ENCODE assay signal across 8 cellular contexts in genomic region chr11:45293566-45294192, GRCh38. TPM values are rescaled to one million over a fixed set of nuclear protein-coding genes. Genes with fewer than 3 reads are reported as not detected.
A peak's percentile ranks its signal among the peaks of the same experiment; 100 is the strongest.
DNase-seq lines count a peak whose midpoint lies in the region; ATAC-seq and TF ChIP-seq lines count a peak whose summit lies in the region.
"Not testable (repeated sequence)": the region's sequence is repeated elsewhere in the genome, so short reads cannot be mapped to it uniquely, and the experiment has no call there.

No MANE protein-coding gene starts in this region.

- H3K4me1 Mint-ChIP-seq in brain, result peaks cover 21% of the 10 kb centered on the region
- H3K4me1 Mint-ChIP-seq in progenitor cell of endocrine pancreas (ENCODE audit: low read depth), result not testable (repeated sequence)

- H3K9me3 Mint-ChIP-seq in brain; progenitor cell of endocrine pancreas (ENCODE audit: low read depth): not testable (repeated sequence)

- not testable (repeated sequence) for H3K36me3 Mint-ChIP-seq in brain; progenitor cell of endocrine pancreas (ENCODE audit: insufficient read depth)

- TF ChIP-seq CTCF in brain (conservative IDR thresholded peaks at IDR 0.05) (peak; percentile 79 to 80), progenitor cell of endocrine pancreas (IDR thresholded peaks at IDR 0.05; ENCODE audit: unreplicated experiment) (peak; percentile 63), tibial artery (IDR thresholded peaks at IDR 0.05) (peak; percentile 52 to 63)

- H3K36me3 ChIP-seq in tibial artery, result not testable (repeated sequence)

- peaks cover 0 to 30% of the 10 kb centered on the region in 2 donors for H3K27me3 ChIP-seq in tibial artery

- peaks cover 50% of the 10 kb centered on the region for H3K27me3 Mint-ChIP-seq in brain
- peaks cover 22% of the 10 kb centered on the region for H3K27me3 Mint-ChIP-seq in progenitor cell of endocrine pancreas

- peak; percentile 91 for ATAC-seq in left ventricle myocardium superior

- H3K4me3 Mint-ChIP-seq in brain; progenitor cell of endocrine pancreas (ENCODE audit: low read depth): not testable (repeated sequence)

- H3K9me3 ChIP-seq in tibial artery, result not testable (repeated sequence)

- not testable (repeated sequence) for H3K4me1 ChIP-seq in tibial artery

- H3K4me3 ChIP-seq in tibial artery, result not testable (repeated sequence)

- intact Hi-C loops in left ventricle myocardium superior (cut with micrococcal nuclease), result loop anchor here (2.0 kb wide), 1 partner anchor 183 kb away; no protein-coding TSS in a partner anchor
- intact Hi-C loops in tibial artery (cut with DNase I; ENCODE audit: low total_unique reads), result loop anchor here (2.0 kb wide), 1 partner anchor 183 kb away; no protein-coding TSS in a partner anchor

- peak; percentile 4 for DNase-seq in GF-D8 (lab: John Stamatoyannopoulos, UW)
- DNase-seq in HUDEP-2 (lab: John Stamatoyannopoulos, UW; ENCODE audit: unreplicated experiment in 76 of 76), result peak in 66 of 76 experiments; percentile 4 to 74 (median 42)
- DNase-seq in NCI-H69 (lab: John Stamatoyannopoulos, UW), result peak; percentile 83
- DNase-seq in activated CD4-positive, CD25-positive, alpha-beta regulatory T cell (lab: John Stamatoyannopoulos, UW), result peak in 3 of 4 experiments; percentile 7 to 8 (median 7)
- DNase-seq in left ventricle myocardium superior, result peak; percentile 79
- DNase-seq in progenitor cell of endocrine pancreas (ENCODE audit: low spot score, unreplicated experiment), result peak; percentile 54
- peak; percentile 75 to 88 for DNase-seq in tibial artery

- H3K27ac Mint-ChIP-seq in brain, progenitor cell of endocrine pancreas: not testable (repeated sequence)

- H3K27ac ChIP-seq in tibial artery, result not testable (repeated sequence)

RNA-seq across cellular contexts. Expression of gene SYT13, which starts 7.5 kb away (rescaled TPM):
- 82.2 TPM for polyA plus RNA-seq in brain (ENCODE audit: insufficient read depth, low read depth, low replicate concordance)
- total RNA-seq in left ventricle myocardium superior (6.9 TPM), progenitor cell of endocrine pancreas (22.9 and 24.5 TPM in 2 replicates)

Comparison
In these comparisons a context has a peak if more than half of its experiments do, and no peak if none do; other contexts are left out.
1. DNase-seq: peak in every context shown above with its lines; median percentile 83 in NCI-H69; 82 in tibial artery; 79 in left ventricle myocardium superior; 54 in progenitor cell of endocrine pancreas; 42 in HUDEP-2; 7 in activated CD4-positive, CD25-positive, alpha-beta regulatory T cell; 4 in GF-D8.